Comparison of ENCODE assay signal across 8 cellular contexts in the genomic region with DNA sequence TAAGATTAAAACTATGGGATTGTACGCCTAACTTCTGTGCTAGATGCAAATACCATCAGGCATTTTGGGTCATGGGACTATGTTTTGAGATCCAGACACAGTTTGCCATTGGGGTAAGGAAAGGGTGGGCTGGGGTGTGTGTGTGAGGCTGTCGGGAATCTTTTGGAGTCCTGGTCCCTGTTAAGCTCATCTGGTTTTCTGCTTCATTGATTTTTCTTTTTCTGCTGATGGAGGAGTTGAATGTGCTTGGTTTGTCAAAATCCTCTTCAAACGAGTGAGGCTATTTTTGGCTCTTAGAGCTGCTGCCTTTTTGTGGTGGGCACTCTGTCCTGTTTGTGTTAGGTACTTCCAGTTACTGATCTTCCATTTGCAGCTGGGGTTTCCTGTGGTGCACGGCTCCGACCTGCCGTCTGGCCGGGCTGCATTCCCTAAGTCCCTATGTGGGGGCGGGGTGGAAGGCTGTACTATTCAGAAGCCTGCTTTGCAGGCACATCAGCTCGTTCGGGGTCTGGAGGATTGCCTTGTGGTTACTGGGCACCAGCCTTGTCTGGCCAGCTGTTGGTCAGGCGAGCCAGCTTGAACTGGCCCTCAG. TPM values are rescaled to one million over a fixed set of nuclear protein-coding genes. Genes with fewer than 3 reads are reported as not detected.
DNase-seq lines count a peak whose midpoint lies in the region; ATAC-seq, FAIRE-seq and TF ChIP-seq lines count a peak whose summit lies in the region.

No MANE protein-coding gene starts in this region.

- CTCF ChIA-PET in activated CD4-positive, alpha-beta T cell treated with anti-CD3 and anti-CD28 coated beads, Interleukin-2, amount 10 ng/mL, durations not matched to agents 7 days and 5 days (lab: Charles Lee), result interaction anchor here (0.6 to 1.7 kb wide), 3 partner anchors 83 to 102 kb away, joined by 3 to 8 read pairs (median 3); no protein-coding TSS in a partner anchor
- CTCF ChIA-PET in mammary epithelial cell (lab: Charles Lee; ENCODE audit: low non-redundant PET), result interaction anchor here (0.7 to 1.3 kb wide), 2 partner anchors 99 to 107 kb away, joined by 4 to 10 read pairs; no protein-coding TSS in a partner anchor

- ATAC-seq in HG03097 (IDR thresholded peaks at IDR 0.05; ENCODE audit: low FRiP score, unreplicated experiment), result no peak

- TF ChIP-seq CTCF in mammary epithelial cell (conservative IDR thresholded peaks at IDR 0.05 in 1 of 2, IDR thresholded peaks at IDR 0.05 in 1 of 2; ENCODE audit: extremely low read depth in 1 of 2, insufficient read depth in 1 of 2, low read depth in 1 of 2, low read length in 2 of 2) (no peak), keratinocyte (optimal IDR thresholded peaks at IDR 0.05 in 1 of 3, IDR thresholded peaks at IDR 0.05 in 1 of 3, conservative IDR thresholded peaks at IDR 0.05 in 1 of 3; ENCODE audit: extremely low read depth in 1 of 3, insufficient read depth in 2 of 3, low read length in 3 of 3) (no peak), spleen (IDR thresholded peaks at IDR 0.05 in 8 of 11, conservative IDR thresholded peaks at IDR 0.05 in 3 of 11) (no peak)

- H3K27me3 ChIP-seq in mammary epithelial cell (ENCODE audit: insufficient read depth, low read length), result no peaks in the 10 kb centered on the region
- no peaks in the 10 kb centered on the region for H3K27me3 ChIP-seq in keratinocyte (ENCODE audit: control insufficient read depth, extremely low read depth, insufficient read depth, low read length)
- no peaks in the 10 kb centered on the region for H3K27me3 ChIP-seq in spleen (replicated peaks in 1 of 7)

- H3K4me1 Mint-ChIP-seq in activated CD4-positive, alpha-beta T cell treated with anti-CD3 and anti-CD28 coated beads, Interleukin-2, amount 10 ng/mL, durations not matched to agents 7 days and 5 days, result peaks cover 60% of the 10 kb centered on the region

- H3K4me3 ChIP-seq in mammary epithelial cell (replicated peaks in 1 of 3; ENCODE audit: insufficient read depth in 1 of 3, low read depth in 2 of 3, low read length in 3 of 3) (peak overlapping the region; percentile 33 to 79 (median 78)), keratinocyte (ENCODE audit: control insufficient read depth in 2 of 3, extremely low read depth in 1 of 3, insufficient read depth in 2 of 3, low read depth in 1 of 3, low read length in 3 of 3) (peak overlapping the region; percentile 57 to 96 (median 77)), spleen (peak overlapping the region in 7 of 8 donors; percentile 63 to 86 (median 66))

- no peak for FAIRE-seq in keratinocyte (lab: Jason Lieb, UNC)

- H3K9me3 Mint-ChIP-seq in activated CD4-positive, alpha-beta T cell treated with anti-CD3 and anti-CD28 coated beads, Interleukin-2, amount 10 ng/mL, durations not matched to agents 7 days and 5 days, result no peaks in the 10 kb centered on the region

- no peaks in the 10 kb centered on the region for H3K9me3 ChIP-seq in mammary epithelial cell (replicated peaks; ENCODE audit: insufficient read depth, low read length)
- no peaks in the 10 kb centered on the region for H3K9me3 ChIP-seq in keratinocyte (ENCODE audit: control insufficient read depth, low read depth, low read length)
- H3K9me3 ChIP-seq in spleen, result no peaks in the 10 kb centered on the region

- H3K4me2 ChIP-seq in mammary epithelial cell (ENCODE audit: insufficient read depth, low read depth, low read length) (peak overlapping the region; percentile 92), keratinocyte (ENCODE audit: control insufficient read depth, extremely low read depth, insufficient read depth, low read depth, low read length) (peak overlapping the region; percentile 85)

- H3K36me3 ChIP-seq in mammary epithelial cell (ENCODE audit: insufficient read depth, low read length) (peaks cover 2% of the 10 kb centered on the region), keratinocyte (ENCODE audit: control insufficient read depth in 2 of 2, extremely low read depth in 1 of 2, insufficient read depth in 2 of 2, low read length in 2 of 2) (peaks cover 5 to 24% of the 10 kb centered on the region in 2 experiments), spleen (peaks cover 0 to 6% (median 2%) of the 10 kb centered on the region in 6 donors)

- H3K79me2 ChIP-seq in mammary epithelial cell (ENCODE audit: insufficient read depth, low read length), result peaks cover 75% of the 10 kb centered on the region
- peaks cover 75% of the 10 kb centered on the region for H3K79me2 ChIP-seq in keratinocyte (ENCODE audit: control insufficient read depth, insufficient read depth, low read length)

- H4K20me1 ChIP-seq in mammary epithelial cell (ENCODE audit: insufficient read depth, low read length) (no peaks in the 10 kb centered on the region), keratinocyte (ENCODE audit: control insufficient read depth, extremely low read depth, insufficient read depth, low read length) (peaks cover 29% of the 10 kb centered on the region)

- no peaks in the 10 kb centered on the region for H3K27me3 Mint-ChIP-seq in activated CD4-positive, alpha-beta T cell treated with anti-CD3 and anti-CD28 coated beads, Interleukin-2, amount 10 ng/mL, durations not matched to agents 7 days and 5 days

- H3K36me3 Mint-ChIP-seq in activated CD4-positive, alpha-beta T cell treated with anti-CD3 and anti-CD28 coated beads, Interleukin-2, amount 10 ng/mL, durations not matched to agents 7 days and 5 days (ENCODE audit: low read depth), result peaks cover 38% of the 10 kb centered on the region

- intact Hi-C loops in mammary epithelial cell (cut with micrococcal nuclease) (loop anchor here (1.0 to 2.0 kb wide), 3 partner anchors 22 to 58 kb away; no protein-coding TSS in a partner anchor), spleen (cut with DNase I; ENCODE audit: low total_unique reads) (loop anchor here (10.0 kb wide), 1 partner anchor 62 kb away; no protein-coding TSS in a partner anchor)

- peaks cover 9% of the 10 kb centered on the region for H3K9me1 ChIP-seq in keratinocyte (ENCODE audit: control insufficient read depth, extremely low read depth, insufficient read depth, low read length)

- TF ChIP-seq POLR2A in spleen (IDR thresholded peaks at IDR 0.05), result no peak

- DNase-seq in activated CD4-positive, alpha-beta T cell treated with anti-CD3 and anti-CD28 coated beads, Interleukin-2, amount 10 ng/mL, durations not matched to agents 7 days and 5 days, result no peak
- no peak for DNase-seq in activated CD4-positive, alpha-beta T cell treated with anti-CD3 and anti-CD28 coated beads, Interleukin-2, amount 50 U/mL, for 4 hours
- DNase-seq in NCI-H524 treated with DMSO at 0.1 percent for 48 hours (lab: John Stamatoyannopoulos, UW) (peak; percentile 61), mammary epithelial cell (peak; percentile 39), keratinocyte (ENCODE audit: low read depth, low spot score) (no peak), spleen (no peak), NCI-H1694 (lab: John Stamatoyannopoulos, UW) (no peak)

- H3K27ac Mint-ChIP-seq in activated CD4-positive, alpha-beta T cell treated with anti-CD3 and anti-CD28 coated beads, Interleukin-2, amount 10 ng/mL, durations not matched to agents 7 days and 5 days, result peak overlapping the region; percentile 11

- dilution Hi-C loops in mammary epithelial cell (cut with HindIII; ENCODE audit: low sequenced_read_pairs), result no loop called here
- dilution Hi-C loops in keratinocyte (cut with MboI; ENCODE audit: extremely low pct_ligation_motif_present, low sequenced_read_pairs), result no loop called here

- H3K4me3 Mint-ChIP-seq in activated CD4-positive, alpha-beta T cell treated with anti-CD3 and anti-CD28 coated beads, Interleukin-2, amount 10 ng/mL, durations not matched to agents 7 days and 5 days, result peak overlapping the region; percentile 81

- H2AFZ ChIP-seq in mammary epithelial cell (ENCODE audit: low read depth, low read length), result no peak overlapping the region
- no peak overlapping the region for H2AFZ ChIP-seq in keratinocyte (ENCODE audit: control insufficient read depth, low read length)

- no TSS peak for BruUV-seq in mammary epithelial cell (replicated peaks; lab: Mats Ljungman, UMichigan)

- H3K27ac ChIP-seq in mammary epithelial cell (ENCODE audit: insufficient read depth, low read depth, low read length), result peak overlapping the region; percentile 25
- H3K27ac ChIP-seq in keratinocyte (ENCODE audit: control insufficient read depth, insufficient read depth, low read length), result peak overlapping the region; percentile 33
- peak overlapping the region in 5 of 8 donors; percentile 15 to 89 (median 81) for H3K27ac ChIP-seq in spleen

- H3K9ac ChIP-seq in mammary epithelial cell (ENCODE audit: insufficient read depth, low read length) (peak overlapping the region; percentile 37), keratinocyte (ENCODE audit: control insufficient read depth, extremely low read depth, insufficient read depth, low read length) (peak overlapping the region; percentile 74)

- POLR2A ChIA-PET in activated CD4-positive, alpha-beta T cell treated with anti-CD3 and anti-CD28 coated beads, Interleukin-2, amount 10 ng/mL, durations not matched to agents 7 days and 5 days (lab: Charles Lee), result no interaction called here

- 8% methylated on average over 11 of the region's 11 CpGs for WGBS in mammary epithelial cell (ENCODE audit: low coverage, missing lambda C conversion rate)
- WGBS in spleen, 5 donors, result 8 to 18% (median 13%) methylated on average over 11 of the region's 11 CpGs

- peaks cover 32% of the 10 kb centered on the region for H3K4me1 ChIP-seq in mammary epithelial cell (ENCODE audit: insufficient read depth, low read length)
- peaks cover 38% of the 10 kb centered on the region for H3K4me1 ChIP-seq in keratinocyte (ENCODE audit: control insufficient read depth, extremely low read depth, insufficient read depth, low read length)
- peaks cover 52 to 92% (median 86%) of the 10 kb centered on the region in 6 donors for H3K4me1 ChIP-seq in spleen

- in situ Hi-C loops in mammary epithelial cell (cut with MboI; ENCODE audit: low sequenced_read_pairs in 2 of 2), result loop anchor here (5.0 to 25.0 kb wide), 4 partner anchors 52 to 204 kb away; no protein-coding TSS in a partner anchor

RNA-seq across cellular contexts. Expression of a gene that starts 2.9 kb away (rescaled TPM):
- total RNA-seq in activated CD4-positive, alpha-beta T cell treated with anti-CD3 and anti-CD28 coated beads, Interleukin-2, amount 10 ng/mL, durations not matched to agents 7 days and 5 days, result 10 to 100 TPM; 45.6 to 48.1 TPM
- total RNA-seq in mammary epithelial cell (10 to 100 TPM; 67.7 to 69.7 TPM), spleen (10 to 100 TPM; 39.3 to 64.8 (median 56.3) TPM)
- polyA plus RNA-seq in mammary epithelial cell (59.1 TPM), keratinocyte (25.8 to 43.0 TPM (median 30.3 TPM) in 3 replicates), spleen (10 to 100 TPM; 15.2 to 21.9 (median 15.8) TPM)
- polyA minus RNA-seq in mammary epithelial cell (235 TPM), keratinocyte (84.1 to 263 TPM (median 98.7 TPM) in 3 replicates)
- 30.9 TPM for polyA plus RNA-seq in keratinocyte (2011; ENCODE audit: low read depth)
- polyA plus RNA-seq in keratinocyte (2011; cell fraction: cytosol; rRNA removed), result 30.9 and 75.3 TPM in 2 replicates
- 62.7 and 87.1 TPM in 2 replicates for polyA plus RNA-seq in keratinocyte (2011; cell fraction: nucleus; rRNA removed)
- polyA plus RNA-seq in keratinocyte (2012; ENCODE audit: low replicate concordance), result 38.4 and 56.2 TPM in 2 replicates
- 122 TPM for polyA minus RNA-seq in keratinocyte (2011; cell fraction: cytosol; rRNA and poly(A)+ RNA removed)
- 65.2 and 71.2 TPM in 2 replicates for polyA minus RNA-seq in keratinocyte (2011; cell fraction: nucleus; rRNA and poly(A)+ RNA removed)

RNA-seq across cellular contexts. Expression of a gene that starts 37.9 kb away (rescaled TPM):
- under 1 TPM; 0.27 to 0.31 TPM for total RNA-seq in activated CD4-positive, alpha-beta T cell treated with anti-CD3 and anti-CD28 coated beads, Interleukin-2, amount 10 ng/mL, durations not matched to agents 7 days and 5 days
- total RNA-seq in mammary epithelial cell (1 to 10 TPM; 8.6 to 8.7 TPM), spleen (1 to 10 TPM; 1.6 to 3.7 (median 2.7) TPM)
- polyA plus RNA-seq in mammary epithelial cell (7.6 TPM), keratinocyte (1.7 to 4.9 TPM (median 1.9 TPM) in 3 replicates), spleen (1 to 10 TPM; 1.0 to 1.3 (median 1.2) TPM)
- polyA minus RNA-seq in mammary epithelial cell (20.8 TPM), keratinocyte (3.2 to 6.5 TPM (median 3.3 TPM) in 3 replicates)
- not detected for polyA plus RNA-seq in keratinocyte (2011; ENCODE audit: low read depth)
- polyA plus RNA-seq in keratinocyte (2011; cell fraction: cytosol; rRNA removed), result 2.0 and 2.6 TPM in 2 replicates
- 3.8 and 5.6 TPM in 2 replicates for polyA plus RNA-seq in keratinocyte (2011; cell fraction: nucleus; rRNA removed)
- polyA plus RNA-seq in keratinocyte (2012; ENCODE audit: low replicate concordance), result 0.35 and 3.3 TPM in 2 replicates
- polyA minus RNA-seq in keratinocyte (2011; cell fraction: cytosol; rRNA and poly(A)+ RNA removed), result 2.3 TPM
- 2.7 and 3.3 TPM in 2 replicates for polyA minus RNA-seq in keratinocyte (2011; cell fraction: nucleus; rRNA and poly(A)+ RNA removed)

RNA-seq across cellular contexts. Expression of a gene that starts 41.4 kb away (rescaled TPM):
- under 1 TPM in 1 of 2 experiments, not detected in 1; 0.47 TPM for total RNA-seq in activated CD4-positive, alpha-beta T cell treated with anti-CD3 and anti-CD28 coated beads, Interleukin-2, amount 10 ng/mL, durations not matched to agents 7 days and 5 days
- total RNA-seq in mammary epithelial cell (under 1 TPM in 1 of 2 donors, not detected in 1; 0.42 TPM), spleen (under 1 TPM in 2 of 7 donors, not detected in 5; 0.52 to 0.77 TPM)
- polyA plus RNA-seq in mammary epithelial cell (not detected), keratinocyte (0.13 TPM in 1 of 3 replicates, not detected in the others), spleen (under 1 TPM in 2 of 3 donors, not detected in 1; 0.11 to 0.38 TPM)
- polyA minus RNA-seq in mammary epithelial cell (not detected), keratinocyte (0.19 to 3.9 TPM (median 0.30 TPM) in 3 replicates)
- 2.2 TPM for polyA plus RNA-seq in keratinocyte (2011; ENCODE audit: low read depth)
- polyA plus RNA-seq in keratinocyte (2011; cell fraction: cytosol; rRNA removed), result 0.12 TPM in 1 of 2 replicates, not detected in the other
- polyA plus RNA-seq in keratinocyte (2011; cell fraction: nucleus; rRNA removed), result 0.09 and 0.21 TPM in 2 replicates
- polyA plus RNA-seq in keratinocyte (2012; ENCODE audit: low replicate concordance), result 0.18 and 0.25 TPM in 2 replicates
- not detected for polyA minus RNA-seq in keratinocyte (2011; cell fraction: cytosol; rRNA and poly(A)+ RNA removed)
- polyA minus RNA-seq in keratinocyte (2011; cell fraction: nucleus; rRNA and poly(A)+ RNA removed), result not detected in 2 replicates

Comparison
In these comparisons a context has a peak if more than half of its experiments do, and no peak if none do; other contexts are left out.
1. DNase-seq: peak in NCI-H524 treated with DMSO at 0.1 percent for 48 hours (single experiment) and mammary epithelial cell (single experiment); none in activated CD4-positive, alpha-beta T cell treated with anti-CD3 and anti-CD28 coated beads, Interleukin-2, amount 10 ng/mL, durations not matched to agents 7 days and 5 days (single experiment), activated CD4-positive, alpha-beta T cell treated with anti-CD3 and anti-CD28 coated beads, Interleukin-2, amount 50 U/mL, for 4 hours (0 of 2), keratinocyte (single experiment), spleen (single experiment) and NCI-H1694 (single experiment).
2. H3K27ac ChIP-seq: peak in every context shown above with its lines; median percentile 81 in spleen; 33 in keratinocyte; 25 in mammary epithelial cell.
3. Peak in every context shown above with its lines, with median percentiles within 50 percentile points of each other: H3K4me3 ChIP-seq.